Comparison of ENCODE assay signal across 8 cellular contexts in genomic region chr9:132078369-132079356, GRCh38. TPM values are rescaled to one million over a fixed set of nuclear protein-coding genes. Genes with fewer than 3 reads are reported as not detected.
DNase-seq lines count a peak whose midpoint lies in the region; ATAC-seq and TF ChIP-seq lines count a peak whose summit lies in the region.

No MANE protein-coding gene starts in this region.

- H3K4me1 Mint-ChIP-seq in central memory CD8-positive, alpha-beta T cell, result peaks cover 42% of the 10 kb centered on the region
- peaks cover 48% of the 10 kb centered on the region for H3K4me1 Mint-ChIP-seq in stimulated activated naive CD8-positive, alpha-beta T cell treated with anti-CD3 and anti-CD28 coated beads, Interleukin-15, amount 100 ng/mL, for 72 hours

- H3K9me3 Mint-ChIP-seq in central memory CD8-positive, alpha-beta T cell, result no peaks in the 10 kb centered on the region
- no peaks in the 10 kb centered on the region for H3K9me3 Mint-ChIP-seq in stimulated activated naive CD8-positive, alpha-beta T cell treated with anti-CD3 and anti-CD28 coated beads, Interleukin-15, amount 100 ng/mL, for 72 hours

- TF ChIP-seq CTCF in right lobe of liver (IDR thresholded peaks at IDR 0.05), result no peak

- intact Hi-C loops in right lobe of liver (cut with DNase I), result no loop called here

- peak overlapping the region; percentile 94 for H3K27ac Mint-ChIP-seq in central memory CD8-positive, alpha-beta T cell (ENCODE audit: low read depth)
- H3K27ac Mint-ChIP-seq in stimulated activated naive CD8-positive, alpha-beta T cell treated with anti-CD3 and anti-CD28 coated beads, Interleukin-15, amount 100 ng/mL, for 72 hours, result peak overlapping the region; percentile 91 to 93

- H3K36me3 Mint-ChIP-seq in central memory CD8-positive, alpha-beta T cell (ENCODE audit: insufficient read depth), result peaks cover 35% of the 10 kb centered on the region

- peaks cover 9% of the 10 kb centered on the region for H3K27me3 Mint-ChIP-seq in central memory CD8-positive, alpha-beta T cell
- H3K27me3 Mint-ChIP-seq in stimulated activated naive CD8-positive, alpha-beta T cell treated with anti-CD3 and anti-CD28 coated beads, Interleukin-15, amount 100 ng/mL, for 72 hours, result no peaks in the 10 kb centered on the region

- H3K4me1 ChIP-seq in right lobe of liver, result peaks cover 0 to 12% (median 6%) of the 10 kb centered on the region in 4 donors

- ATAC-seq in HG03521 (IDR thresholded peaks at IDR 0.05; ENCODE audit: unreplicated experiment), result peak; percentile 18
- ATAC-seq in central memory CD8-positive, alpha-beta T cell (replicated peaks; ENCODE audit: extremely low read depth, poor library complexity, severe bottlenecking), result peak; percentile 63
- peak in 2 of 4 donors; percentile 10 to 27 for ATAC-seq in right lobe of liver
- peak; percentile 32 for ATAC-seq in stimulated activated naive CD8-positive, alpha-beta T cell treated with anti-CD3 and anti-CD28 coated beads, Interleukin-15, amount 100 ng/mL, for 72 hours
- ATAC-seq in GM21423 (IDR thresholded peaks at IDR 0.05; ENCODE audit: unreplicated experiment), result no peak

- WGBS in right lobe of liver (ENCODE audit: insufficient coverage, low coverage, low lambda C conversion rate, missing lambda C conversion rate), result 32% methylated on average over 14 of the region's 19 CpGs

- H3K27me3 ChIP-seq in right lobe of liver, result no peaks in the 10 kb centered on the region

- peak; percentile 38 for DNase-seq in DMS79 (lab: John Stamatoyannopoulos, UW)
- peak; percentile 31 for DNase-seq in SK-MEL-5 (ENCODE audit: low read depth, low spot score)
- DNase-seq in central memory CD8-positive, alpha-beta T cell (ENCODE audit: low spot score in 2 of 2), result peak in 1 of 2 donors; percentile 35
- DNase-seq in right lobe of liver, result no peak
- peak; percentile 7 to 31 for DNase-seq in stimulated activated naive CD8-positive, alpha-beta T cell treated with anti-CD3 and anti-CD28 coated beads, Interleukin-15, amount 100 ng/mL, for 72 hours
- no peak for DNase-seq in islet precursor cell

- no peaks in the 10 kb centered on the region for H3K9me3 ChIP-seq in right lobe of liver

- peak overlapping the region; percentile 90 to 95 (median 91) for H3K4me3 ChIP-seq in right lobe of liver

- H3K36me3 ChIP-seq in right lobe of liver, result peaks cover 0 to 9% (median 2%) of the 10 kb centered on the region in 4 donors

- H3K4me3 Mint-ChIP-seq in central memory CD8-positive, alpha-beta T cell, result peak overlapping the region; percentile 97
- H3K4me3 Mint-ChIP-seq in stimulated activated naive CD8-positive, alpha-beta T cell treated with anti-CD3 and anti-CD28 coated beads, Interleukin-15, amount 100 ng/mL, for 72 hours, result peak overlapping the region; percentile 91 to 93

- TF ChIP-seq POLR2A in right lobe of liver (IDR thresholded peaks at IDR 0.05), result no peak

- in situ Hi-C loops in SK-MEL-5 (cut with HindIII; ENCODE audit: low pct_unique_long_range_greater_than_20kb, low sequenced_read_pairs), result no loop called here

- peak overlapping the region in 1 of 3 donors; percentile 30 for H3K27ac ChIP-seq in right lobe of liver

RNA-seq across cellular contexts. Expression of gene MED27, which starts 1.0 kb away (rescaled TPM):
- total RNA-seq in SK-MEL-5 (2014; rRNA removed; shearing (Covaris generic)), result 25.4 and 30.5 TPM in 2 replicates
- polyA plus RNA-seq in SK-MEL-5 (2015; cell fraction: cytosol; rRNA removed), result 18.9 and 25.3 TPM in 2 replicates
- polyA plus RNA-seq in SK-MEL-5 (2015; cell fraction: nucleus; rRNA removed), result 4.0 and 12.7 TPM in 2 replicates
- 1 to 10 TPM; 4.6 to 7.3 (median 6.1) TPM for total RNA-seq in right lobe of liver

Comparison
In these comparisons a context has a peak if more than half of its experiments do, and no peak if none do; other contexts are left out.
1. DNase-seq: peak in DMS79 (single experiment), SK-MEL-5 (single experiment) and stimulated activated naive CD8-positive, alpha-beta T cell treated with anti-CD3 and anti-CD28 coated beads, Interleukin-15, amount 100 ng/mL, for 72 hours (2 of 2); none in right lobe of liver (0 of 3) and islet precursor cell (single experiment).